Comparison of ENCODE assay signal across 19 cellular contexts in the genomic region with DNA sequence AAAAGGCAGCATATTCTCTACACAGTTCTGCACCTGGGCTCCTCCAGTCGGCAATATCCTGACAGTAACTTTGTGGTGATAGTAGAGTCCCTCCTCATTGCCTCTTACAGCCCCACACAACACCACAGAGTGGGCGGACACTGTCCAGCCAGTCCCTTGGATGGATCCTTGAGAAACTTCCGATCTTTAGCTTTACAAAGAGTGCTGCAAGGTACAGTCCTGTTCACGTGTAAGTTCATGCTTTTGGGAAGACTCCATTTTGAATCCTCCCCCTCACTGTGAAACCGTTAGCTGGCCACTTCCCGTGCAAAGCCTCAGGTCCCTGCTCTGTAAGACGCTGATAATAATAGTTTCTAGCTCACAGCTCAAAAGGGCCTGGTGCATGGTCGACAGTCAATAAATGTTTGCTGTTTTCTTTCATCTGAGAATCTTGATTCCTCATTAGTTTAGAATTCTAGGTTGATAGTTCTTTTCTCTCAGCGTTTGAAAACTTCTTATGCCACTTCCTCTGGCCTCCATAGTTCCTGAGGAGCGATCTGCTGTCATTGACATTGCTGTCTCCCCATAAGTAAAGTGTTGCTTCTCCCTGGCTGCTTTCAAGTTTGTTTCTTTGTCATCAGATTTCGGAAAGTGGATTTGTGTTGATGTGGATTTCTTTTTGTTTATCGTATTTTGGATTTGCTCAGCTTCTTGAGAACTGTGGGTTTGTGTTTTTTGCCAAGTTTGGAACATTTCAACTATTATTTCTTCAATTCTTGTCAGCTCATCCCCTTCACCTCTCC.
"Had no signal": no experiment of that assay in that cellular context is flagged by ENCODE, and none has a peak within 500 bp of the region (broad histone marks: within the 10 kb centered on the region; RNA-seq: fewer than 3 reads in every experiment).

No MANE protein-coding gene starts in this region.

- DNase-seq: activated CD4-positive, alpha-beta T cell treated with anti-CD3 and anti-CD28 coated beads for 1 hour; activated naive CD4-positive, alpha-beta T cell; activated T-cell treated with anti-CD3 and anti-CD28 coated beads, Interleukin-2, amount 50 U/mL, for 24 hours; adrenal gland; gastrocnemius medialis; hippocampal formation; left ventricle myocardium inferior; naive thymus-derived CD8-positive, alpha-beta T cell; retina; stimulated activated CD4-positive, alpha-beta T cell treated with anti-CD3 and anti-CD28 coated beads, Interleukin-4, amount 100 ng/mL, for 24 hours; stimulated activated naive CD8-positive, alpha-beta T cell treated with anti-CD3 and anti-CD28 coated beads, Interleukin-15, Interleukin-2, amounts not matched to agents 100 U/mL and 50 U/mL, for 24 hours; T1000; upper lobe of right lung; WERI-Rb-1 had no signal

- H3K36me3 Mint-ChIP-seq: activated naive CD8-positive, alpha-beta T cell; naive thymus-derived CD8-positive, alpha-beta T cell had no signal

- H3K9me3 Mint-ChIP-seq: activated T-helper 17 cell treated with anti-CD3 and anti-CD28 coated beads, Interleukin-2, amount 50 U/mL, for 72 hours; central memory CD8-positive, alpha-beta T cell had no signal

- H3K4me1 Mint-ChIP-seq: activated T-helper 17 cell treated with anti-CD3 and anti-CD28 coated beads, Interleukin-2, amount 50 U/mL, for 72 hours; central memory CD8-positive, alpha-beta T cell had no signal

- H3K27ac Mint-ChIP-seq: activated naive CD8-positive, alpha-beta T cell; activated T-cell treated with anti-CD3 and anti-CD28 coated beads, Interleukin-2, amount 50 U/mL, for 24 hours; activated T-helper 17 cell treated with anti-CD3 and anti-CD28 coated beads, Interleukin-2, amount 50 U/mL, for 72 hours; neural progenitor cell; progenitor cell of endocrine pancreas had no signal

- H3K4me3 Mint-ChIP-seq: activated naive CD8-positive, alpha-beta T cell; activated T-cell treated with anti-CD3 and anti-CD28 coated beads, Interleukin-2, amount 50 U/mL, for 24 hours; activated T-helper 17 cell treated with anti-CD3 and anti-CD28 coated beads, Interleukin-2, amount 50 U/mL, for 72 hours; central memory CD8-positive, alpha-beta T cell; naive thymus-derived CD8-positive, alpha-beta T cell; neural progenitor cell had no signal

- H3K27me3 Mint-ChIP-seq: activated naive CD8-positive, alpha-beta T cell; activated T-cell treated with anti-CD3 and anti-CD28 coated beads, Interleukin-2, amount 50 U/mL, for 24 hours; progenitor cell of endocrine pancreas had no signal
